In the genomic region with DNA sequence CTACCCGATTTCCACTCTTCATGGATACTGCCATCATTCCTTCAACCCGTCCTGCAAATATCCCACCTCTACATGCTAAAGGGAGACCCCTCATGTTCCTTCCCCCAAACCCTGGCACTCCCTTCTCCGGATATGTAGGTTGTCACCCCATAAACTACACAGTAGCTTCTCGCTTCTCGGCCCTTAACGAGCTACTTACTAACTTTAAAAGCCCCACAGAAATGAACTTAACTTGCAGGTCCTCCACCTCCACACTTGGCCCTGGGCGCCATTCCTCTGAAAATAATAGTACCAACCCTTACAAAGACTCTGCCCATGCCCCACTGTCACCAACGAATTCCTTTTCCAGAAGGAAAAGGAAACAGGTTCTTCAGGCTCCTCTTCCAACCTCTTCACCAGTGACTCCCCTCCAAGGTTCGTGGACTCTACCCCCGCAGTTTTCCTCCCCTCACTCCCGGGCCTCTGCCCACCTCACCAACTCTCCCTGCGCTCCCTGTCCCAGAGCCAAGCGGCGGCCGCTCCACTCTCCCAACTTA, we compare ENCODE assay signal across 8 cellular contexts. TPM values are rescaled to one million over a fixed set of nuclear protein-coding genes. Genes with fewer than 3 reads are reported as not detected.
A peak's percentile ranks its signal among the peaks of the same experiment; 100 is the strongest.
DNase-seq lines count a peak whose midpoint lies in the region; ATAC-seq, FAIRE-seq and TF ChIP-seq lines count a peak whose summit lies in the region.

No MANE protein-coding gene starts in this region.

- CTCF ChIA-PET in K562 (lab: Yijun Ruan, JAX; ENCODE audit: low intra/inter-chr PET ratio), result no interaction called here

- H3K9me3 ChIP-seq in left ventricle myocardium inferior (replicated peaks) (no peaks in the 10 kb centered on the region), K562 (replicated peaks; ENCODE audit: control insufficient read depth, insufficient read depth, low read depth, low read length) (no peaks in the 10 kb centered on the region), uterus (no peaks in the 10 kb centered on the region)

- H3K27me3 ChIP-seq in left ventricle myocardium inferior (ENCODE audit: low read depth) (no peaks in the 10 kb centered on the region), K562 (ENCODE audit: control insufficient read depth in 2 of 2, insufficient read depth in 2 of 2, low read length in 2 of 2) (no peaks in the 10 kb centered on the region), uterus (no peaks in the 10 kb centered on the region)

- H3K36me3 ChIP-seq in left ventricle myocardium inferior (no peaks in the 10 kb centered on the region), K562 (ENCODE audit: control insufficient read depth, insufficient read depth, low read length) (peaks cover 16% of the 10 kb centered on the region), uterus (no peaks in the 10 kb centered on the region)

- H3K4me3 ChIP-seq in left ventricle myocardium inferior (peak overlapping the region; percentile 98), K562 (peak overlapping the region; percentile 98), uterus (peak overlapping the region; percentile 92 to 100)

- H3K4me1 ChIP-seq in left ventricle myocardium inferior, result peaks cover 66% of the 10 kb centered on the region
- H3K4me1 ChIP-seq in K562 (replicated peaks in 1 of 2; ENCODE audit: control insufficient read depth in 2 of 2, insufficient read depth in 2 of 2, low read length in 2 of 2), result peaks cover 13 to 21% of the 10 kb centered on the region in 2 experiments; a peak in 4 of 5 replicates
- H3K4me1 ChIP-seq in uterus, result no peaks in the 10 kb centered on the region

- no peak for TF ChIP-seq RAD21 in K562 (CRISPR knock-in tag; conservative IDR thresholded peaks at IDR 0.05 in 1 of 2, IDR thresholded peaks at IDR 0.05 in 1 of 2)

- TF ChIP-seq POLR2A in K562 (conservative IDR thresholded peaks at IDR 0.05), result no peak
- TF ChIP-seq POLR2A in uterus (IDR thresholded peaks at IDR 0.05), result no peak

- peaks cover 51% of the 10 kb centered on the region for H3K79me2 ChIP-seq in K562 (ENCODE audit: control insufficient read depth, insufficient read depth, low read length)

- BruUV-seq in K562 (replicated peaks; lab: Mats Ljungman, UMichigan), result no TSS peak

- no peak for FAIRE-seq in K562 (lab: Jason Lieb, UNC)

- H3K27ac ChIP-seq in left ventricle myocardium inferior (replicated peaks) (peak overlapping the region; percentile 97), K562 (ENCODE audit: extremely low read depth, low read depth, low read length) (peak overlapping the region; percentile 84; the same call in 2 of the 3 replicates), uterus (peak overlapping the region; percentile 85 to 91)

- H3K9me1 ChIP-seq in K562 (ENCODE audit: control insufficient read depth, insufficient read depth, low read length), result no peaks in the 10 kb centered on the region

- TF ChIP-seq EP300 in K562 (IDR thresholded peaks at IDR 0.05; ENCODE audit: low read length), result no peak

- ATAC-seq in Right ventricle myocardium inferior (no peak), K562 (no peak; the same call in 2 of the 3 replicates)

- H3K9ac ChIP-seq in K562 (ENCODE audit: insufficient read depth in 1 of 2, low read depth in 2 of 2, low read length in 2 of 2), result peak overlapping the region; percentile 65 to 96

- H3K4me2 ChIP-seq in K562 (ENCODE audit: insufficient read depth, low read length), result peak overlapping the region; percentile 82

- no peaks in the 10 kb centered on the region for H4K20me1 ChIP-seq in K562 (replicated peaks; ENCODE audit: control insufficient read depth, insufficient read depth, low read length)

- no peak overlapping the region; the same call in 1 of the 2 replicates for H2AFZ ChIP-seq in K562 (ENCODE audit: low read depth, low read length)

- TF ChIP-seq CTCF in left ventricle myocardium inferior (IDR thresholded peaks at IDR 0.05; ENCODE audit: borderline replicate concordance) (no peak), K562 (IDR thresholded peaks at IDR 0.05 in 2 of 3, conservative IDR thresholded peaks at IDR 0.05 in 1 of 3; ENCODE audit: insufficient read depth in 2 of 3, low read depth in 1 of 3, low read length in 3 of 3) (no peak), uterus (IDR thresholded peaks at IDR 0.05) (no peak)

- intact Hi-C loops in left ventricle myocardium inferior (cut with micrococcal nuclease), result no loop called here
- intact Hi-C loops in Right ventricle myocardium inferior (cut with DNase I), result loop anchor here (10.0 kb wide), 1 partner anchor 118 kb away; no protein-coding TSS in a partner anchor
- intact Hi-C loops in K562 (cut with micrococcal nuclease), result loop anchor here (5.0 kb wide), 1 partner anchor 46 kb away; no protein-coding TSS in a partner anchor
- intact Hi-C loops in uterus (cut with DNase I; ENCODE audit: low total_unique reads), result no loop called here
- intact Hi-C loops in posterior vena cava (cut with DNase I), result no loop called here

- no peak for DNase-seq in left ventricle myocardium inferior
- DNase-seq in Right ventricle myocardium inferior (ENCODE audit: missing footprints), result no peak
- DNase-seq in K562 (ENCODE audit: extremely low read depth in 1 of 4, low spot score in 3 of 4), result no peak
- peak; percentile 12 to 13 for DNase-seq in lung microvascular endothelial cell (ENCODE audit: low read depth in 2 of 2)
- no peak for DNase-seq in uterus
- DNase-seq in islet precursor cell, result no peak
- no peak for DNase-seq in cerebellar nuclear complex (lab: John Stamatoyannopoulos, UW)
- no peak for DNase-seq in posterior vena cava (ENCODE audit: low spot score)

- 4% methylated on average over 12 of the region's 15 CpGs for whole genome bisulfite sequencing in K562 (ENCODE audit: insufficient coverage, low coverage, missing lambda C conversion rate)

- POLR2A ChIA-PET in K562 (lab: Yijun Ruan, JAX), result interaction anchor here (0.5 to 5.6 kb wide), 6 partner anchors 10 to 319 kb away, joined by 3 to 40 read pairs (median 4); no protein-coding TSS in a partner anchor

- in situ Hi-C loops in K562 (cut with MboI), result no loop called here

TF ChIP-seq in K562, 482 proteins besides CTCF, POLR2A, EP300 and RAD21:
- TF ChIP-seq HDAC1 (IDR thresholded peaks at IDR 0.05), result 0 out of 4 replicates have a peak, but pooled peaks of 1 of the 2 experiments have one; percentile 21
- TF ChIP-seq ARID2 (IDR thresholded peaks at IDR 0.05), result peak; percentile 15; the same call in 1 of the 2 replicates
- peak; percentile 1 for TF ChIP-seq SAP30 (IDR thresholded peaks at IDR 0.05; ENCODE audit: borderline replicate concordance, insufficient read depth, low read depth, low read length, poor library complexity, severe bottlenecking)
- no peak for TF ChIP-seq ZFP36 (IDR thresholded peaks at IDR 0.05; ENCODE audit: low read depth, low read length, partially characterized antibody)

RNA-seq across cellular contexts. Expression of a gene that starts 1.2 kb away (rescaled TPM):
- total RNA-seq in left ventricle myocardium inferior, result 26.8 TPM
- 30.4 TPM for total RNA-seq in Right ventricle myocardium inferior
- 25.1 and 48.4 TPM in 2 replicates for total RNA-seq in K562 (2011; cell fraction: chromatin; rRNA removed; ENCODE audit: low replicate concordance)
- 15.8 and 16.1 TPM in 2 replicates for total RNA-seq in K562 (2011; cell fraction: nucleolus; rRNA removed)
- total RNA-seq in K562 (2011; cell fraction: nucleoplasm; rRNA removed), result 39.8 and 62.4 TPM in 2 replicates
- 2.9 and 4.2 TPM in 2 replicates for total RNA-seq in K562 (2014; rRNA removed)
- 7.1 and 8.3 TPM in 2 replicates for total RNA-seq in K562 (2014; rRNA removed; fragmentation: Illumina TruSeq; extraction: Trizol)
- 6.9 and 7.4 TPM in 2 replicates for total RNA-seq in K562 (2015; rRNA removed; fragmentation: Illumina TruSeq; extraction: Trizol)
- total RNA-seq in K562 (2021), result 21.6 and 23.8 TPM in 2 replicates
- 6.4 and 7.4 TPM in 2 replicates for polyA plus RNA-seq in K562 (2011; rRNA removed)
- polyA plus RNA-seq in K562 (2011; cell fraction: cytosol; rRNA removed), result 10.3 and 12.7 TPM in 2 replicates
- polyA plus RNA-seq in K562 (2011; cell fraction: nucleus; rRNA removed), result 7.9 and 10.3 TPM in 2 replicates
- 9.3 and 23.9 TPM in 2 replicates for polyA plus RNA-seq in K562 (2012)
- polyA plus RNA-seq in K562 (2014; fragmentation: Illumina TruSeq; extraction: Trizol), result 28.6 and 32.1 TPM in 2 replicates
- 1 to 10 TPM; 3.8 to 5.3 TPM for polyA plus RNA-seq in K562 (2014; fragmentation: Nextera tagmentation; extraction: Ambion mirVana)
- 6.2 and 6.6 TPM in 2 replicates for polyA plus RNA-seq in K562 (2014; rRNA removed)
- polyA minus RNA-seq in K562 (2011; rRNA and poly(A)+ RNA removed), result 13.7 and 19.4 TPM in 2 replicates
- polyA minus RNA-seq in K562 (2011; cell fraction: cytosol; rRNA and poly(A)+ RNA removed), result 14.9 and 19.3 TPM in 2 replicates
- 6.1 and 6.2 TPM in 2 replicates for polyA minus RNA-seq in K562 (2011; cell fraction: nucleus; rRNA and poly(A)+ RNA removed)
- 3.5 and 6.0 TPM in 2 replicates for total RNA-seq in lung microvascular endothelial cell
- 10 to 100 TPM in 3 of 4 donors, 1 to 10 TPM in 1; 5.4 to 82.7 (median 23.2) TPM for total RNA-seq in uterus
- total RNA-seq in posterior vena cava, result 10 to 100 TPM; 31.6 TPM

Comparison
In these comparisons a context has a peak if more than half of its experiments do, and no peak if none do; other contexts are left out.
1. intact Hi-C loops: an anchor here in Right ventricle myocardium inferior (10.0 kb wide) and K562 (5.0 kb wide); none called in left ventricle myocardium inferior, uterus and posterior vena cava.
2. DNase-seq: peak in lung microvascular endothelial cell (2 of 2); none in left ventricle myocardium inferior (single experiment), Right ventricle myocardium inferior (single experiment), K562 (0 of 4), uterus (0 of 2), islet precursor cell (single experiment), cerebellar nuclear complex (0 of 2) and posterior vena cava (single experiment).
3. Peak in every context shown above with its lines, with median percentiles within 50 percentile points of each other: H3K27ac ChIP-seq and H3K4me3 ChIP-seq.